In genomic region chr6:87701676-87702588, GRCh38 we compare ENCODE assay signal across 8 cellular contexts. TPM values are rescaled to one million over a fixed set of nuclear protein-coding genes. Genes with fewer than 3 reads are reported as not detected.
DNase-seq lines count a peak whose midpoint lies in the region; ATAC-seq and TF ChIP-seq lines count a peak whose summit lies in the region.

AKIRIN2 (minus strand) TSS chr6:87702233; CDS start chr6:87701684, 549 bp downstream.

- ATAC-seq in GM18499 (IDR thresholded peaks at IDR 0.05; ENCODE audit: insufficient read depth, unreplicated experiment) (peak; percentile 49), HG02943 (IDR thresholded peaks at IDR 0.05; ENCODE audit: low read depth, unreplicated experiment) (peak; percentile 71), left ventricle myocardium superior (peak; percentile 94)

- peak in 1 of 4 experiments; percentile 11 for TF ChIP-seq CTCF in prostate gland (IDR thresholded peaks at IDR 0.05)

- under 1% methylated on average over 84 of the region's 88 CpGs for WGBS in prostate gland
- WGBS in urinary bladder, result under 1% methylated on average over 88 of the region's 88 CpGs

- H3K9me3 ChIP-seq in prostate gland, result no peaks in the 10 kb centered on the region

- DNase-seq in NCI-H187 treated with DMSO at 0.1 percent for 48 hours (lab: John Stamatoyannopoulos, UW) (peak; percentile 91), anterior cingulate cortex (lab: John Stamatoyannopoulos, UW) (peak; percentile 81 to 98 (median 96)), left ventricle myocardium superior (peak; percentile 97), prostate gland (ENCODE audit: low spot score) (peak; percentile 97)

- no peaks in the 10 kb centered on the region for H3K27me3 ChIP-seq in prostate gland (replicated peaks; ENCODE audit: insufficient read depth)

- H3K27ac ChIP-seq in prostate gland, result peak within 1 kb of the TSS; percentile 95
- peak within 1 kb of the TSS; percentile 98 for H3K27ac ChIP-seq in urinary bladder (ENCODE audit: low read depth)

- H3K36me3 ChIP-seq in prostate gland (no peaks in the 10 kb centered on the region), urinary bladder (ENCODE audit: insufficient read depth) (no peaks in the 10 kb centered on the region)

- intact Hi-C loops in T-helper 2 cell treated with Interferon-gamma antibody and Interleukin-4, amounts not matched to agents 100 ng/mL and 5 ng/mL, for 36 hours (cut with micrococcal nuclease), result loop anchor here (1.0 to 2.0 kb wide), 8 partner anchors 40 to 1378 kb away; partner anchors contain the start of genes ORC3, PNRC1, RNGTT and SLC35A1
- intact Hi-C loops in left ventricle myocardium superior (cut with micrococcal nuclease) (no loop called here), prostate gland (cut with DNase I) (loop anchor here (5.0 to 10.0 kb wide), 2 partner anchors 110 to 547 kb away; partner anchors contain the start of genes ORC3 and ZNF292)

- peak within 1 kb of the TSS; percentile 95 to 99 for H3K4me3 ChIP-seq in prostate gland
- peak within 1 kb of the TSS; percentile 94 for H3K4me3 ChIP-seq in urinary bladder (ENCODE audit: low read depth, low read length)

- H3K4me1 ChIP-seq in prostate gland (replicated peaks), result no peaks in the 10 kb centered on the region
- peaks cover 2% of the 10 kb centered on the region for H3K4me1 ChIP-seq in urinary bladder (ENCODE audit: insufficient read depth)

- peak; percentile 98 for TF ChIP-seq POLR2A in prostate gland (IDR thresholded peaks at IDR 0.05)

RNA-seq across cellular contexts. Expression of gene AKIRIN2, which starts in this region (rescaled TPM):
- total RNA-seq in T-helper 2 cell treated with Interferon-gamma antibody and Interleukin-4, amounts not matched to agents 100 ng/mL and 5 ng/mL, for 36 hours, result 33.6 and 37.7 TPM in 2 replicates
- 30.7 TPM for total RNA-seq in left ventricle myocardium superior
- 10 to 100 TPM; 28.4 to 44.1 TPM for total RNA-seq in prostate gland
- total RNA-seq in urinary bladder, result 33.5 TPM
- 42.2 TPM for polyA plus RNA-seq in urinary bladder

Comparison
In these comparisons a context has a peak if more than half of its experiments do, and no peak if none do; other contexts are left out.
1. Peak in every context shown above with its lines: DNase-seq, ATAC-seq, H3K4me3 ChIP-seq and H3K27ac ChIP-seq.